ENCODE assay signal across 20 cellular contexts in the genomic region with DNA sequence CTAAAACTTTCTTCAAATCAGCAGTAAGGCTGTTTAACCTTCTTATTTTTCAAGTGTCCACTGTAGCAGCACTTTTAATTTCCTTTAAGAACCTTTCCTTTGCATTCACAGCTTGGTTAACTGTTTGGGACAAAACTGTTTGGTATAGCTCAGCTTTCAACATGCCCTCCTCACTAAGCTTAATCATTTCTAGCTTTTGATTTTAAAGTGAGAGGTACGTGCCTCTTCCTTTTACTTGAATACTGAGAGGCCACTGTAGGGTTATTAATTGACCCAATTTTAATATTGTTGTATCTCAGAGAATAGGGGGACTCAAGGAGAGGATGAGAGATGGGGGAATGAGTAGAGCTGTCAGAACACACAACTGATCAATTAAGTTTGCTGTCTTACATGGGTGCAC.
"Had no signal": no experiment of that assay in that cellular context is flagged by ENCODE, and none has a peak within 500 bp of the region (broad histone marks: within the 10 kb centered on the region; RNA-seq: fewer than 3 reads in every experiment).

No MANE protein-coding gene starts in this region.

- DNase-seq: islet precursor cell; left ventricle myocardium inferior; mesendoderm; midbrain; mucosa of descending colon; naive thymus-derived CD4-positive, alpha-beta T cell; nucleus accumbens; pancreas; posterior cingulate gyrus; retina; right cardiac atrium; stimulated activated CD4-positive, alpha-beta T cell treated with anti-CD3 and anti-CD28 coated beads, Interleukin-12 subunit alpha, Interleukin-12 subunit beta, amount 100 ng/mL, for 4 hours; stimulated activated CD4-positive, alpha-beta T cell treated with anti-CD3 and anti-CD28 coated beads, Interleukin-15, amount 100 ng/mL, for 24 hours; stimulated activated CD4-positive, alpha-beta T cell treated with anti-CD3 and anti-CD28 coated beads, Interleukin-2, amount 100 ng/mL, for 24 hours; stimulated activated CD4-positive, alpha-beta T cell treated with anti-CD3 and anti-CD28 coated beads, Interleukin-4, amount 100 ng/mL, for 1 hour; stimulated activated naive CD4-positive, alpha-beta T cell; uterus had no signal

- ATAC-seq: naive thymus-derived CD4-positive, alpha-beta T cell; natural killer cell treated with Interleukin-12 subunit alpha and Interleukin-12 subunit beta and Interleukin-15 and Interleukin-18, amount 100 ng/mL, for 72 hours; pancreas; right cardiac atrium; sciatic nerve; stimulated activated effector memory CD8-positive, alpha-beta T cell treated with anti-CD3 and anti-CD28 coated beads, Interleukin-12 subunit alpha, Interleukin-12 subunit beta, amount 100 ng/mL, for 72 hours had no signal
